ENCODE assay signal across 8 cellular contexts in the genomic region with DNA sequence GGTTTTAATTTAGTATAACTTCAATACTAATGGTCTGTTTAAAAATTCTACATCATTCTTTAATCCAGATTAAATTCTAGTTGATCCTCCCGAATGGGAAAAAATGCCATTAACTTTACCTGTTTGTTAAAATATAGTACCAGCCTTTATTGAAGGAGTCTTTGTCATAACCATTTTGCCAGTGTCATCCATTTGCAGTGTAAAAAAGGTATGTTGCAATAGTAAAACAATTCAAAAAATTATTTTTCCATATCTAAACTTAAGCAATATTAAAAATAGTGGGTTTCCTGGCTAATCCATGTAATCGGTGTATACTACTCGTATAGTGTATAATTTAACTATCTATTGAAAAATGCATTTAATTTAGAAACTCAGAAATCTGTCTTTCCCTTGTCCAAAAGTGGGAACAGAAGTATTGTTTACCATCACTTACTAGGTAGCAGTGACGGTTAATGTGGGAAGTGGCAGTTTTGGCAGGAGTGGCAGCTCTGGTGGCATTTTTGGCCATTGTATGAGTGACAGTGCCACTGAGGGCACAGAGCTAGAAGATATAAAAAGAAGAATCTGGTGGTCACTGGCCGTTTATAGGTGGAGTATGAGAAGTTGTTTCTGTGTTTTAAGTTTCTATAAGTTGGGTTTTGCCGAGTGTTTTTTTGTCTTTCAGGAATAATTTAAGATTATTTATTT. TPM values are rescaled to one million over a fixed set of nuclear protein-coding genes. Genes with fewer than 3 reads are reported as not detected.
A peak's percentile ranks its signal among the peaks of the same experiment; 100 is the strongest.
DNase-seq lines count a peak whose midpoint lies in the region; ATAC-seq and TF ChIP-seq lines count a peak whose summit lies in the region.

No MANE protein-coding gene starts in this region.

- no peak for TF ChIP-seq EP300 in stomach (IDR thresholded peaks at IDR 0.05)

- H3K36me3 Mint-ChIP-seq in activated CD8-positive, alpha-beta memory T cell treated with anti-CD3 and anti-CD28 coated beads, Interleukin-2, amount 10 ng/mL, durations not matched to agents 7 days and 5 days: peaks cover 7% of the 10 kb centered on the region
- no peaks in the 10 kb centered on the region for H3K36me3 Mint-ChIP-seq in T-helper 17 cell (ENCODE audit: low read depth)

- no peak for TF ChIP-seq CTCF in fibroblast of the aortic adventitia (IDR thresholded peaks at IDR 0.05; ENCODE audit: insufficient read depth, low read length)
- no peak for TF ChIP-seq CTCF in stomach (IDR thresholded peaks at IDR 0.05)

- H3K36me3 ChIP-seq in stomach: no peaks in the 10 kb centered on the region

- no peaks in the 10 kb centered on the region for H3K27me3 Mint-ChIP-seq in activated CD8-positive, alpha-beta memory T cell treated with anti-CD3 and anti-CD28 coated beads, Interleukin-2, amount 10 ng/mL, durations not matched to agents 7 days and 5 days
- no peaks in the 10 kb centered on the region for H3K27me3 Mint-ChIP-seq in T-helper 17 cell

- no peaks in the 10 kb centered on the region for H3K27me3 ChIP-seq in stomach

- no peaks in the 10 kb centered on the region for H3K9me3 ChIP-seq in T-helper 17 cell (ENCODE audit: control insufficient read depth, low read length, poor library complexity, severe bottlenecking)
- no peaks in the 10 kb centered on the region for H3K9me3 ChIP-seq in stomach

- H3K27ac Mint-ChIP-seq in activated CD8-positive, alpha-beta memory T cell treated with anti-CD3 and anti-CD28 coated beads, Interleukin-2, amount 10 ng/mL, durations not matched to agents 7 days and 5 days: no peak overlapping the region
- no peak overlapping the region for H3K27ac Mint-ChIP-seq in T-helper 17 cell

- peaks cover 43% of the 10 kb centered on the region for H3K4me1 Mint-ChIP-seq in activated CD8-positive, alpha-beta memory T cell treated with anti-CD3 and anti-CD28 coated beads, Interleukin-2, amount 10 ng/mL, durations not matched to agents 7 days and 5 days
- H3K4me1 Mint-ChIP-seq in T-helper 17 cell: peaks cover 32% of the 10 kb centered on the region

- H3K4me1 ChIP-seq in stomach: peaks cover 34 to 78% (median 56%) of the 10 kb centered on the region in 4 donors

- H3K4me3 ChIP-seq in fibroblast of the aortic adventitia (ENCODE audit: low read depth, low read length) (peak overlapping the region; percentile 89), stomach (peak overlapping the region; percentile 65 to 94 (median 87))

- peak overlapping the region; percentile 98 for H3K4me3 Mint-ChIP-seq in activated CD8-positive, alpha-beta memory T cell treated with anti-CD3 and anti-CD28 coated beads, Interleukin-2, amount 10 ng/mL, durations not matched to agents 7 days and 5 days
- H3K4me3 Mint-ChIP-seq in T-helper 17 cell: peak overlapping the region; percentile 98

- no peak for TF ChIP-seq POLR2A in stomach (IDR thresholded peaks at IDR 0.05)

- no peak overlapping the region for H3K27ac ChIP-seq in stomach

- ATAC-seq in activated CD8-positive, alpha-beta memory T cell treated with anti-CD3 and anti-CD28 coated beads, Interleukin-2, amount 10 ng/mL, durations not matched to agents 7 days and 5 days: no peak
- no peak for ATAC-seq in T-helper 17 cell

- 50 to 72% (median 56%) methylated on average over 6 of the region's 6 CpGs for WGBS in stomach, 5 donors

- DNase-seq in activated CD8-positive, alpha-beta memory T cell treated with anti-CD3 and anti-CD28 coated beads, Interleukin-2, amount 10 ng/mL, durations not matched to agents 7 days and 5 days: no peak
- DNase-seq in activated CD8-positive, alpha-beta memory T cell treated with anti-CD3 and anti-CD28 coated beads, Interleukin-2, amount 50 U/mL, for 48 hours: no peak
- DNase-seq in T-helper 17 cell (no peak), fibroblast of the aortic adventitia (ENCODE audit: low read depth) (no peak), stomach (no peak), NCI-H748 (lab: John Stamatoyannopoulos, UW; ENCODE audit: unreplicated experiment) (no peak), Kasumi-1 (lab: John Stamatoyannopoulos, UW) (no peak), NCI-H2196 treated with DMSO at 0.1 percent for 48 hours (lab: John Stamatoyannopoulos, UW; ENCODE audit: unreplicated experiment) (no peak)

- CTCF ChIA-PET in activated CD8-positive, alpha-beta memory T cell treated with anti-CD3 and anti-CD28 coated beads, Interleukin-2, amount 10 ng/mL, durations not matched to agents 7 days and 5 days (lab: Charles Lee): interaction anchor here (1.1 to 1.5 kb wide), 5 partner anchors 10 to 241 kb away, joined by 4 to 6 read pairs (median 4); partner anchors contain the start of gene COMMD10

- intact Hi-C loops in stomach (cut with DNase I; ENCODE audit: low total_unique reads): no loop called here

- H3K9me3 Mint-ChIP-seq in activated CD8-positive, alpha-beta memory T cell treated with anti-CD3 and anti-CD28 coated beads, Interleukin-2, amount 10 ng/mL, durations not matched to agents 7 days and 5 days (ENCODE audit: low read depth): no peaks in the 10 kb centered on the region

RNA-seq across cellular contexts. Expression of gene AP3S1, which starts 1.9 kb away (rescaled TPM):
- total RNA-seq in activated CD8-positive, alpha-beta memory T cell treated with anti-CD3 and anti-CD28 coated beads, Interleukin-2, amount 10 ng/mL, durations not matched to agents 7 days and 5 days: 10 to 100 TPM; 57.1 to 66.2 TPM
- total RNA-seq in T-helper 17 cell (10 to 100 TPM; 44.5 to 45.0 TPM), fibroblast of the aortic adventitia (ENCODE audit: low replicate concordance) (109 and 237 TPM in 2 replicates), stomach (10 to 100 TPM in 4 of 5 donors, 1 to 10 TPM in 1; 6.4 to 81.9 (median 19.8) TPM)
- 100 to 1,000 TPM in 1 of 3 donors, 10 to 100 TPM in 2; 49.5 to 107 (median 97.6) TPM for polyA plus RNA-seq in stomach

RNA-seq across cellular contexts. Expression of gene ATG12, which starts 2.2 kb away (rescaled TPM):
- 10 to 100 TPM; 36.5 to 36.9 TPM for total RNA-seq in activated CD8-positive, alpha-beta memory T cell treated with anti-CD3 and anti-CD28 coated beads, Interleukin-2, amount 10 ng/mL, durations not matched to agents 7 days and 5 days
- total RNA-seq in T-helper 17 cell (10 to 100 TPM; 58.0 to 64.2 TPM), fibroblast of the aortic adventitia (ENCODE audit: low replicate concordance) (88.2 and 105 TPM in 2 replicates), stomach (10 to 100 TPM; 15.2 to 73.3 (median 44.5) TPM)
- polyA plus RNA-seq in stomach: 10 to 100 TPM; 21.0 to 46.7 (median 30.3) TPM

RNA-seq across cellular contexts. Expression of gene CDO1, which starts 27.1 kb away (rescaled TPM):
- total RNA-seq in activated CD8-positive, alpha-beta memory T cell treated with anti-CD3 and anti-CD28 coated beads, Interleukin-2, amount 10 ng/mL, durations not matched to agents 7 days and 5 days: under 1 TPM in 1 of 2 experiments, not detected in 1; 0.30 TPM
- total RNA-seq in T-helper 17 cell (not detected), fibroblast of the aortic adventitia (ENCODE audit: low replicate concordance) (7.0 and 24.8 TPM in 2 replicates), stomach (1 to 10 TPM in 1 of 5 donors, not detected in 4; 6.1 TPM)
- 1 to 10 TPM; 1.0 to 8.6 (median 1.8) TPM for polyA plus RNA-seq in stomach
